ENCODE assay signal across 8 cellular contexts in the genomic region with DNA sequence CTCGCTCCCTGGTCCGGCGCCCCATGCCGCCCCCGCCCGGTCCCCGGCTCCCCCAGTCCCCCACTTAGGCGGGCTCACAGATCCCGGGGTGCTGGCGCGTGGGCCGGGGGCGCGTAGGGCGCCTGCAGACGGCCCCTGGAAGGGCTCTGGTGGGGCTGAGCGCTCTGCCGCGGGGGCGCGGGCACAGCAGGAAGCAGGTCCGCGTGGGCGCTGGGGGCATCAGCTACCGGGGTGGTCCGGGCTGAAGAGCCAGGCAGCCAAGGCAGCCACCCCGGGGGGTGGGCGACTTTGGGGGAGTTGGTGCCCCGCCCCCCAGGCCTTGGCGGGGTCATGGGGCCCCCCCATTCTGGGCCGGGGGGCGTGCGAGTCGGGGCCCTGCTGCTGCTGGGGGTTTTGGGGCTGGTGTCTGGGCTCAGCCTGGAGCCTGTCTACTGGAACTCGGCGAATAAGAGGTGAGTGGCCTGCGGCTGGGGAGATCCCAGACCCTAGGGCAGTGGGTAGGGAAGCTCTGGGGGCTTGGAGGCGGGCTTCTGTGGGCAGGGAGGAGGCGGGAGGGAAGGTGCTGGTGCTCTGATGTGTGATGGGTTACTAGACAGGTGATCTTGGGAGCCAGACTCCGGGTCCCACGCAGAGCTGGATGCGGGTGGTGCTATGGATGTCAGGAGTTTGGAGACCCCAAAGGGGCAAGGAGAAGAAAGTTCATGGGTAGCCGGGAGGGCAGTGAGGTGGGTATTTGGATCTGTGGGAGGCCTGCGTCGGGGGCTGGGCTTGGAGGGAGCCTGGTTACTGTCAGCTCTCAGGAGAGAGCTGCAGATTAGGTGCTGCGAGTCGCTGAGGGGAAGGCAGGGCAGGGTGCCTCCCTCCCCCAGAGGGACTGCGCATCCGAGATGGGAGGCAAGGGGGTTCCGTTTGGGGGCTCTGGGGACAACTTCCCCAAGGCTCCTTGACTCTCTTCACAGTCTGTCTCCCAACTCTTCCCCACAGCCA. TPM values are rescaled to one million over a fixed set of nuclear protein-coding genes. Genes with fewer than 3 reads are reported as not detected.
DNase-seq lines count a peak whose midpoint lies in the region; ATAC-seq and TF ChIP-seq lines count a peak whose summit lies in the region.

No MANE protein-coding gene starts in this region.

- ATAC-seq in GM18870 (IDR thresholded peaks at IDR 0.05; ENCODE audit: unreplicated experiment) (no peak), HG03045 (IDR thresholded peaks at IDR 0.05; ENCODE audit: unreplicated experiment) (no peak)

- POLR2A ChIA-PET in BJ (lab: Charles Lee), result no interaction called here

- peaks cover 46% of the 10 kb centered on the region for H3K4me1 ChIP-seq in neuron (ENCODE audit: insufficient read depth, low read length)

- DNase-seq in BJ (ENCODE audit: low read depth), result no peak
- peak; percentile 37 for DNase-seq in NCI-H69 (lab: John Stamatoyannopoulos, UW)
- no peak for DNase-seq in epithelial cell of esophagus (ENCODE audit: low read depth)
- no peak for DNase-seq in iPS-NIHi11 (ENCODE audit: low spot score)
- DNase-seq in NCI-H774 (lab: John Stamatoyannopoulos, UW), result no peak

- H2AFZ ChIP-seq in neuron (ENCODE audit: low read depth, low read length), result peak overlapping the region; percentile 62

- H3K27me3 ChIP-seq in BJ (ENCODE audit: control insufficient read depth, insufficient read depth, low read length), result peaks cover 16% of the 10 kb centered on the region
- H3K27me3 ChIP-seq in neuron (ENCODE audit: insufficient read depth, low read length), result no peaks in the 10 kb centered on the region

- no peaks in the 10 kb centered on the region for H3K9me3 ChIP-seq in neuron (ENCODE audit: low read length)

- H3K36me3 ChIP-seq in BJ (ENCODE audit: control insufficient read depth, insufficient read depth, low read length) (peaks cover 4% of the 10 kb centered on the region; the same call in 1 of the 2 replicates), neuron (ENCODE audit: insufficient read depth, low read length) (peaks cover 13% of the 10 kb centered on the region)

- CTCF ChIA-PET in BJ (lab: Yijun Ruan, JAX), result interaction anchor here (0.8 to 1.5 kb wide), 6 partner anchors 9 to 35 kb away, joined by 3 to 6 read pairs (median 3); partner anchors contain the start of gene WRAP53

- H3K4me3 ChIP-seq in BJ (ENCODE audit: low read depth, low read length), result peak overlapping the region; percentile 52
- peak overlapping the region; percentile 46 for H3K4me3 ChIP-seq in epithelial cell of esophagus (ENCODE audit: low read length)
- H3K4me3 ChIP-seq in neuron (ENCODE audit: low read length), result peak overlapping the region; percentile 70

- TF ChIP-seq CTCF in BJ (IDR thresholded peaks at IDR 0.05; ENCODE audit: insufficient read depth, low read depth, low read length) (no peak), epithelial cell of esophagus (IDR thresholded peaks at IDR 0.05; ENCODE audit: insufficient read depth, low read depth, low read length, missing control alignments) (no peak)

RNA-seq across cellular contexts. Expression of gene EFNB3, which starts 0.6 kb away (rescaled TPM):
- 4.9 and 5.3 TPM in 2 replicates for polyA plus RNA-seq in BJ (2011; rRNA removed)
- 2.7 and 3.4 TPM in 2 replicates for polyA minus RNA-seq in BJ (2011; rRNA and poly(A)+ RNA removed)

RNA-seq across cellular contexts. Expression of gene DNAH2, which starts 12.0 kb away (rescaled TPM):
- polyA plus RNA-seq in BJ (2011; rRNA removed), result 0.09 and 0.10 TPM in 2 replicates
- 0.09 and 0.10 TPM in 2 replicates for polyA minus RNA-seq in BJ (2011; rRNA and poly(A)+ RNA removed)

RNA-seq across cellular contexts. Expression of gene WRAP53, which starts 17.3 kb away (rescaled TPM):
- 5.8 and 7.9 TPM in 2 replicates for polyA plus RNA-seq in BJ (2011; rRNA removed)
- polyA minus RNA-seq in BJ (2011; rRNA and poly(A)+ RNA removed), result 6.3 and 7.2 TPM in 2 replicates

RNA-seq across cellular contexts. Expression of gene TP53, which starts 18.3 kb away (rescaled TPM):
- 27.6 and 48.4 TPM in 2 replicates for polyA plus RNA-seq in BJ (2011; rRNA removed)
- polyA minus RNA-seq in BJ (2011; rRNA and poly(A)+ RNA removed), result 36.3 and 55.3 TPM in 2 replicates

RNA-seq across cellular contexts. Expression of gene ATP1B2, which starts 54.8 kb away (rescaled TPM):
- polyA plus RNA-seq in BJ (2011; rRNA removed), result not detected in 2 replicates
- not detected in 2 replicates for polyA minus RNA-seq in BJ (2011; rRNA and poly(A)+ RNA removed)
